Comparison of ENCODE assay signal across 1 cellular context in the genomic region with DNA sequence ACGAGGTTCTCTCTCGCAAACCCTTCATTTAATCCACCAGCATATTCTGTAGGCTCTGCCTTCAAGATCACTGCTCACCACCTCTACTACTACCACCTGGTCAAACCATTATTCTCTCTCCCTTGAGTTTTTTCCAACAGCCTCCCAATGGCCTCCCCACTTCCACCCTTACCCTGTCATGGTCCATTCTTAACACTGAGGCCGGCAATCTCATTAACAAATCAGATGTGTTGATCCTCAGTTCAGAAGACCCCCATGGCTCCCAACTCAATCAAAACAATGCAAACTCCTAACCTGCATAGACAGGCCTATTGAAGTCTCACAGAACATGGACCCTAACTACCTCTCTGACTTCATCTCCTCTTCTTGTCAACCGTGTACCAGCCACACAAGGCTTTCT.
TF ChIP-seq lines count a peak whose summit lies in the region.

No MANE protein-coding gene starts in this region.

TF ChIP-seq in A549, 52 proteins besides CTCF, POLR2A, EP300 and RAD21:
- no peak for TF ChIP-seq CBX8 (IDR thresholded peaks at IDR 0.05)
